Comparison of ENCODE assay signal across 19 cellular contexts in genomic region chr18:5900249-5900648, GRCh38. TPM values are rescaled to one million over a fixed set of nuclear protein-coding genes. Genes with fewer than 3 reads are reported as not detected.
DNase-seq lines count a peak whose midpoint lies in the region; ATAC-seq and TF ChIP-seq lines count a peak whose summit lies in the region.
"Had no signal": no experiment of that assay in that cellular context is flagged by ENCODE, and none has a peak within 500 bp of the region (broad histone marks: within the 10 kb centered on the region; RNA-seq: fewer than 3 reads in every experiment).

No MANE protein-coding gene starts in this region.

- H3K27me3 Mint-ChIP-seq in WTC11 (ENCODE audit: low read depth) (peaks cover 8% of the 10 kb centered on the region), osteocyte (ENCODE audit: unreplicated experiment) (peaks cover 15% of the 10 kb centered on the region)
- H3K27me3 Mint-ChIP-seq in activated T-helper 17 cell treated with anti-CD3 and anti-CD28 coated beads, Interleukin-2, amount 50 U/mL, for 72 hours, result peaks cover 37% of the 10 kb centered on the region

- POLR2A ChIA-PET in WTC11 (lab: Charles Lee), result no interaction called here

- ATAC-seq in WTC11 (no peak), GM18907 (IDR thresholded peaks at IDR 0.05; ENCODE audit: unreplicated experiment) (no peak)
- ATAC-seq in activated T-helper 17 cell treated with anti-CD3 and anti-CD28 coated beads, Interleukin-2, amount 50 U/mL, for 72 hours (replicated peaks), result no peak
- ATAC-seq: gastroesophageal sphincter, K562 had no signal

- H3K9me3 Mint-ChIP-seq in WTC11 (no peaks in the 10 kb centered on the region), osteocyte (ENCODE audit: unreplicated experiment) (no peaks in the 10 kb centered on the region)
- H3K9me3 Mint-ChIP-seq in activated T-helper 17 cell treated with anti-CD3 and anti-CD28 coated beads, Interleukin-2, amount 50 U/mL, for 72 hours, result peaks cover 3% of the 10 kb centered on the region

- CTCF ChIA-PET in WTC11 (lab: Charles Lee), result no interaction called here

- H3K36me3 Mint-ChIP-seq in WTC11 (no peaks in the 10 kb centered on the region), osteocyte (ENCODE audit: unreplicated experiment) (no peaks in the 10 kb centered on the region)
- H3K36me3 Mint-ChIP-seq in activated T-helper 17 cell treated with anti-CD3 and anti-CD28 coated beads, Interleukin-2, amount 50 U/mL, for 72 hours (ENCODE audit: low read depth), result no peaks in the 10 kb centered on the region
- H3K36me3 Mint-ChIP-seq: CD14-positive monocyte had no signal

- DNase-seq in 8988T (peak; percentile 60), HS-27A (ENCODE audit: low read depth) (peak; percentile 17), WTC11 (ENCODE audit: low spot score) (no peak), iris pigment epithelial cell (ENCODE audit: low read depth) (peak; percentile 11), osteocyte (ENCODE audit: extremely low spot score, unreplicated experiment) (no peak)
- DNase-seq in activated CD4-positive, alpha-beta T cell treated with anti-CD3 and anti-CD28 coated beads, Interleukin-2, amount 50 U/mL, for 1 hour, result no peak
- DNase-seq: activated CD4-positive, alpha-beta T cell treated with anti-CD3 and anti-CD28 coated beads, Interleukin-2, amount 50 U/mL, for 4 hours; activated naive CD4-positive, alpha-beta T cell treated with Interleukin-2 at 50 U/mL for 16 hours; DMS79; NCI-H2029; NCI-H524 treated with DMSO at 0.1 percent for 48 hours; stimulated activated CD4-positive, alpha-beta T cell treated with anti-CD3 and anti-CD28 coated beads, Interleukin-12 subunit alpha, Interleukin-12 subunit beta, amount 100 ng/mL, for 4 hours had no signal

- TF ChIP-seq CTCF in WTC11 (IDR thresholded peaks at IDR 0.05) (no peak), osteocyte (IDR thresholded peaks at IDR 0.05) (no peak)

- H3K27ac Mint-ChIP-seq in WTC11 (peak overlapping the region; percentile 3; the same call in 1 of the 2 replicates), osteocyte (ENCODE audit: unreplicated experiment) (no peak overlapping the region)
- H3K27ac Mint-ChIP-seq in activated T-helper 17 cell treated with anti-CD3 and anti-CD28 coated beads, Interleukin-2, amount 50 U/mL, for 72 hours, result no peak overlapping the region
- H3K27ac Mint-ChIP-seq: brain, CD14-positive monocyte, neural progenitor cell had no signal

- peaks cover 16% of the 10 kb centered on the region for H3K4me1 Mint-ChIP-seq in WTC11
- no peaks in the 10 kb centered on the region for H3K4me1 Mint-ChIP-seq in activated T-helper 17 cell treated with anti-CD3 and anti-CD28 coated beads, Interleukin-2, amount 50 U/mL, for 72 hours
- H3K4me1 Mint-ChIP-seq in osteocyte (ENCODE audit: unreplicated experiment), result peaks cover 12% of the 10 kb centered on the region
- H3K4me1 Mint-ChIP-seq: CD14-positive monocyte had no signal

- no peak overlapping the region for H3K4me3 Mint-ChIP-seq in WTC11
- H3K4me3 Mint-ChIP-seq in activated T-helper 17 cell treated with anti-CD3 and anti-CD28 coated beads, Interleukin-2, amount 50 U/mL, for 72 hours, result no peak overlapping the region
- H3K4me3 Mint-ChIP-seq in osteocyte (ENCODE audit: unreplicated experiment), result no peak overlapping the region
- H3K4me3 Mint-ChIP-seq: brain, CD14-positive monocyte, neural progenitor cell had no signal

TF ChIP-seq in WTC11, 78 proteins besides CTCF, POLR2A, EP300 and RAD21:
- TF ChIP-seq GABPB1 (CRISPR knock-in tag; IDR thresholded peaks at IDR 0.05) (peak; percentile 24; the same call in 1 of the 2 replicates), SP1 (CRISPR knock-in tag; conservative IDR thresholded peaks at IDR 0.05) (no peak), TCF7 (CRISPR knock-in tag; IDR thresholded peaks at IDR 0.05; ENCODE audit: low read depth) (no peak)

RNA-seq across cellular contexts. Expression of gene TMEM200C, which starts 4.9 kb away (rescaled TPM):
- total RNA-seq in WTC11 (2021), result 6.1 to 7.4 TPM (median 6.6 TPM) in 3 replicates
- not detected for total RNA-seq in activated T-helper 17 cell treated with anti-CD3 and anti-CD28 coated beads, Interleukin-2, amount 50 U/mL, for 72 hours
- total RNA-seq in osteocyte, result 1.6 and 2.1 TPM in 2 replicates

Comparison
In these comparisons a context has a peak if more than half of its experiments do, and no peak if none do; other contexts are left out.
1. DNase-seq: peak in 8988T (single experiment), HS-27A (single experiment) and iris pigment epithelial cell (single experiment); none in WTC11 (single experiment), activated CD4-positive, alpha-beta T cell treated with anti-CD3 and anti-CD28 coated beads, Interleukin-2, amount 50 U/mL, for 1 hour (single experiment) and osteocyte (single experiment).